22 cellular contexts compared by ENCODE assay signal in the genomic region with DNA sequence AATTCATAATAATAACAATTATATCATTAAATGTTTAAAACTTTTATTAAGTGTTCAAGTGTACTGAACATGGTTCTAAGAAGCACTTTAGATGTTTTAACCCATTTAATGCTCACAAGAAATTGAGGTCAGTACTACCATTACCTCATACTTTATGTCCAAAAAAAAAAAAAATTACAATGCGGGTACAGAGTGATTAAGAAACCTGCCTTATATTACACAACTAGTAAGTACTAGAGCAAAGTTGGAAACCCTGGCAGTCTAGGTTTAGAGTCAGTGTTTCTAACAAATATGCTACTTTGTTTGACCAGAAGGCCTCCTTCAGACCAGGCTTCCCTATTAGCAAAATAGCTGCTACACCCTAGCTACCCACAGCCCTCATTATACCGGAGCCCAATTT.
DNase-seq lines count a peak whose midpoint lies in the region; ATAC-seq and TF ChIP-seq lines count a peak whose summit lies in the region.
"Had no signal": no experiment of that assay in that cellular context is flagged by ENCODE, and none has a peak within 500 bp of the region (broad histone marks: within the 10 kb centered on the region; RNA-seq: fewer than 3 reads in every experiment).

No MANE protein-coding gene starts in this region.

- H3K27ac ChIP-seq in subcutaneous abdominal adipose tissue (ENCODE audit: low read depth, low read length) = peak overlapping the region; percentile 69

- ATAC-seq in HG03108 (IDR thresholded peaks at IDR 0.05; ENCODE audit: unreplicated experiment) = no peak
- ATAC-seq in GM21390 (IDR thresholded peaks at IDR 0.05; ENCODE audit: unreplicated experiment) = no peak
- ATAC-seq: K562, PC-3 had no signal

- H3K9me3 ChIP-seq in subcutaneous abdominal adipose tissue (ENCODE audit: control insufficient read depth in 5 of 5, low read length in 5 of 5) = no peaks in the 10 kb centered on the region
- H3K9me3 ChIP-seq: BE2C, Caco-2, HAP-1 had no signal

- TF ChIP-seq CTCF in fibroblast of mammary gland (conservative IDR thresholded peaks at IDR 0.05; ENCODE audit: control insufficient read depth, insufficient read depth, low read depth, low read length) = no peak

- peaks cover 13 to 24% (median 17%) of the 10 kb centered on the region in 5 donors for H3K36me3 ChIP-seq in subcutaneous abdominal adipose tissue (ENCODE audit: control insufficient read depth in 5 of 5, insufficient read depth in 5 of 5, low read length in 5 of 5)
- H3K36me3 ChIP-seq: BE2C, HAP-1 had no signal

- H3K9ac ChIP-seq in subcutaneous abdominal adipose tissue (ENCODE audit: low read length in 5 of 5) = peak overlapping the region in 2 of 5 donors; percentile 4 to 45

- H3K4me3 ChIP-seq in fibroblast of mammary gland (ENCODE audit: control insufficient read depth, low read depth, low read length) = no peak overlapping the region
- no peak overlapping the region for H3K4me3 ChIP-seq in subcutaneous abdominal adipose tissue (ENCODE audit: low read depth in 1 of 5, low read length in 5 of 5)
- H3K4me3 ChIP-seq: HAP-1, K562 had no signal

- no peaks in the 10 kb centered on the region for H3K27me3 ChIP-seq in subcutaneous abdominal adipose tissue (ENCODE audit: control insufficient read depth in 5 of 5, insufficient read depth in 4 of 5, low read length in 5 of 5)
- H3K27me3 ChIP-seq: BE2C had no signal

- peak; percentile 22 for DNase-seq in SKM-1 treated with dmso at 0.1 percent for 144 hours (lab: John Stamatoyannopoulos, UW; ENCODE audit: unreplicated experiment)
- no peak for DNase-seq in SKM-1 (lab: John Stamatoyannopoulos, UW; ENCODE audit: unreplicated experiment)
- DNase-seq in NOMO-1 (lab: John Stamatoyannopoulos, UW; ENCODE audit: unreplicated experiment in 2 of 2) = peak; percentile 41 to 49
- DNase-seq in fibroblast of mammary gland (ENCODE audit: low read depth) = peak; percentile 30
- no peak for DNase-seq in NCI-H2107 treated with DMSO at 0.1 percent for 48 hours (lab: John Stamatoyannopoulos, UW; ENCODE audit: unreplicated experiment)
- DNase-seq: 8988T; BE2C; Caco-2; CD4-positive, alpha-beta T cell; DMS153; GDM1; NCI-H146; NCI-H2029 treated with DMSO at 0.1 percent for 48 hours; NCI-H2171 treated with DMSO at 0.1 percent for 48 hours; PC-3; RPMI8226; SHP77 treated with DMSO at 0.1 percent for 48 hours had no signal

- H3K4me1 ChIP-seq in subcutaneous abdominal adipose tissue (ENCODE audit: control insufficient read depth in 5 of 5, insufficient read depth in 5 of 5, low read length in 5 of 5) = peaks cover 0 to 38% (median 10%) of the 10 kb centered on the region in 5 donors
- H3K4me1 ChIP-seq: BE2C, Caco-2, HAP-1 had no signal

Comparison
In these comparisons a context has a peak if more than half of its experiments do, and no peak if none do; other contexts are left out.
1. DNase-seq: peak in SKM-1 treated with dmso at 0.1 percent for 144 hours (single experiment), NOMO-1 (2 of 2) and fibroblast of mammary gland (single experiment); none in SKM-1 (single experiment) and NCI-H2107 treated with DMSO at 0.1 percent for 48 hours (single experiment).